ENCODE assay signal across 25 cellular contexts in the genomic region with DNA sequence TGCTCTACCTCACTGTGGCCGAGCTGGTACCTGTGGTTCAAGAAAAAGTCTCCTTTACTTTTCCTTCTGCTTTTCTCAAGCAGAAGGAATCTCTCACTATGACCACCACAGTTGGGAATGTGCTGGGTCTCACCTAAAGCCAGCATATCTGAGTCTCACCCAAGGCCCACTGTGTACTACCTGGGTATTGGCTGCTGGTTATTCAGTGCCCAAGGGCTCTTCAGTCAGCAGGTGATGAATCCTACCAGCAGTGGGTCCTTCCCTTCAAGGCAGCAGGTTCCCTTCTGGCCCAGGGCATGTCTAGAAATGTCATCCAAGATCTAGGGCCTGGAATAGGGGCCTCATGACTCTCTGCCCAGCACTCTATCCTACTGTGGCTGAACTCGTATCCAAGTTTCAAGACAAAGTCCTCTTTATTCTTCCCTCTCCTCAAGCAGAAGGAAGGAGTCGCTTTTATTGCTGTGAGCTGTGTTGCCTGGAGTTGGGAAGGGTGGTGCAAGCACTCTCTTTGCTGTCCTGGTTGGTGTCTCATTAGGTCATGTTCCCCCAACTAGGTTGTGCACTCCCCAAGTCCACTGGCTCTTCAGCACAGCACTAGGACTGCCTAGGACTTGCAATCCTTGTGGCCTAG. TPM values are rescaled to one million over a fixed set of nuclear protein-coding genes. Genes with fewer than 3 reads are reported as not detected.
"Had no signal": no experiment of that assay in that cellular context is flagged by ENCODE, and none has a peak within 500 bp of the region (broad histone marks: within the 10 kb centered on the region; RNA-seq: fewer than 3 reads in every experiment).

No MANE protein-coding gene starts in this region.

- H3K4me3 ChIP-seq: breast epithelium, hepatocyte, neural progenitor cell, psoas muscle, skin epidermis, thyroid gland had no signal

- DNase-seq: activated B cell treated with CpG ODN at 0.5 μM for 24 hours; activated CD4-positive, alpha-beta T cell treated with anti-CD3 and anti-CD28 coated beads, Interleukin-2, amount 50 U/mL, for 4 hours; activated CD8-positive, alpha-beta memory T cell treated with anti-CD3 and anti-CD28 coated beads for 24 hours; activated CD8-positive, alpha-beta memory T cell treated with anti-CD3 and anti-CD28 coated beads, Interleukin-2, amount 50 U/mL, for 4 hours; activated naive CD4-positive, alpha-beta T cell treated with Interleukin-2 at 50 U/mL for 16 hours; activated naive CD8-positive, alpha-beta T cell treated with anti-CD3 and anti-CD28 coated beads for 36 hours; cortex of kidney; glutamatergic neuron; immature natural killer cell; kidney glomerular epithelial cell; naive thymus-derived CD8-positive, alpha-beta T cell; psoas muscle; right cardiac atrium; substantia nigra; thyroid gland had no signal

- H3K9ac ChIP-seq: neural progenitor cell had no signal

- H3K4me1 ChIP-seq: breast epithelium, psoas muscle had no signal

- ATAC-seq: naive thymus-derived CD8-positive, alpha-beta T cell; psoas muscle; right cardiac atrium had no signal

- H3K27me3 ChIP-seq: breast epithelium, hepatocyte, neural progenitor cell, thyroid gland had no signal

- H3K79me2 ChIP-seq: hepatocyte had no signal

- H2AFZ ChIP-seq: hepatocyte, neural progenitor cell had no signal

- H3K9me3 ChIP-seq: breast epithelium, psoas muscle, thyroid gland had no signal

- H3K36me3 ChIP-seq: breast epithelium, neural progenitor cell, thyroid gland had no signal

- H3K4me2 ChIP-seq: hepatocyte, neural progenitor cell had no signal

- H3K27ac ChIP-seq: breast epithelium, hepatocyte, neural progenitor cell, psoas muscle, skin epidermis, thyroid gland had no signal

RNA-seq across cellular contexts. Expression of gene CXCL10, which starts 6.1 kb away (rescaled TPM):
- total RNA-seq: activated B cell treated with CpG ODN at 0.5 μM for 24 hours; frontal cortex; naive thymus-derived CD8-positive, alpha-beta T cell; osteoblast had no signal
- polyA plus RNA-seq: immature natural killer cell; naive thymus-derived CD8-positive, alpha-beta T cell had no signal

RNA-seq across cellular contexts. Expression of gene CXCL9, which starts 9.9 kb away (rescaled TPM):
- total RNA-seq: activated B cell treated with CpG ODN at 0.5 μM for 24 hours; astrocyte; frontal cortex; hepatocyte; naive thymus-derived CD8-positive, alpha-beta T cell; osteoblast had no signal
- polyA plus RNA-seq: hepatocyte; immature natural killer cell; naive thymus-derived CD8-positive, alpha-beta T cell had no signal

RNA-seq across cellular contexts. Expression of gene CXCL11, which starts 18.7 kb away (rescaled TPM):
- total RNA-seq: activated B cell treated with CpG ODN at 0.5 μM for 24 hours; breast epithelium; frontal cortex; hepatocyte; mesenteric fat pad; naive thymus-derived CD8-positive, alpha-beta T cell; osteoblast had no signal
- polyA plus RNA-seq: hepatocyte; immature natural killer cell; naive thymus-derived CD8-positive, alpha-beta T cell had no signal

RNA-seq across cellular contexts. Expression of gene ART3, which starts 57.3 kb away (rescaled TPM):
- total RNA-seq: activated B cell treated with CpG ODN at 0.5 μM for 24 hours; activated CD4-positive, alpha-beta T cell treated with anti-CD3 and anti-CD28 coated beads for 36 hours; astrocyte; breast epithelium; mesenteric fat pad; naive thymus-derived CD8-positive, alpha-beta T cell had no signal
- polyA plus RNA-seq: immature natural killer cell; liver; naive thymus-derived CD8-positive, alpha-beta T cell had no signal
